1 cellular context compared by ENCODE assay signal in the genomic region with DNA sequence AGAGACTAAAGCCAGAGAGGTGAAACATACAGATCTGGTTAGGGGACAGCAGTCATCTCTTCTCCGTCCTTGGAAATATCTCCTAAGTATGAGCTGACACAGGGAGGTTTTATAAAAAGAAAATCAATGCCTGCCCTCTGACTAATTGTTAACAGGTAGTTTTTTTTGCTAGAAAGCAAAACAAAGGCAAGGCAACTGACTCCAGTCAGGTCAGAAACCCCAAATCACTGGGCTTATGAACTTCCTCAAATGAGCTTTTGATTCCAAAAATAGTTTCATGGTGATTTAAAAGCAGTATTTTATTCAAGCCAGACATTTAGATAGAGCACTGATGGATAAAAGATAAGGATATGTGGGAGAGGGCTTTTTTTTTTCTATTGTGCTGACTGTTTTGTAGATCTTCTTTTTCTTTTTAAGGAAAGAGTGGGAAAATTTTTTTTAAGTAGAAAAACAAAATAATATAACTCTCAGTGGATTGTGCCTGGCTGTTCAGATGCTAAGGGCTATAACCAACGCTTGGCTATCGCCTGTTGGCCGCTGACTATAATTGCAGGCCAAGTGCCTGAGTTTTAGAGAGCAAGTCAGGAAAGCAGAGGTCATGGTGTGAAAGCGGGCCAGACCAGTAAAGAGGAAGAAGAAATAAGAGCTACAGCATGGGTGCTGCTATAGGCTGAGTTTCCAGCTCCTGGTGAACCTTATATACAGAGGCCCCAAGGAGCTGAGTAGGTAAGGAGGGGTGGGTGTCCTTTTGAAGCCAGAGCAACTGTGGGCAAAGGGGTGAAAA.
TF ChIP-seq lines count a peak whose summit lies in the region.

No MANE protein-coding gene starts in this region.

TF ChIP-seq in GM23338, 12 proteins besides CTCF, POLR2A, EP300 and RAD21 (continued from another document):
- TF ChIP-seq, protein P1, sequence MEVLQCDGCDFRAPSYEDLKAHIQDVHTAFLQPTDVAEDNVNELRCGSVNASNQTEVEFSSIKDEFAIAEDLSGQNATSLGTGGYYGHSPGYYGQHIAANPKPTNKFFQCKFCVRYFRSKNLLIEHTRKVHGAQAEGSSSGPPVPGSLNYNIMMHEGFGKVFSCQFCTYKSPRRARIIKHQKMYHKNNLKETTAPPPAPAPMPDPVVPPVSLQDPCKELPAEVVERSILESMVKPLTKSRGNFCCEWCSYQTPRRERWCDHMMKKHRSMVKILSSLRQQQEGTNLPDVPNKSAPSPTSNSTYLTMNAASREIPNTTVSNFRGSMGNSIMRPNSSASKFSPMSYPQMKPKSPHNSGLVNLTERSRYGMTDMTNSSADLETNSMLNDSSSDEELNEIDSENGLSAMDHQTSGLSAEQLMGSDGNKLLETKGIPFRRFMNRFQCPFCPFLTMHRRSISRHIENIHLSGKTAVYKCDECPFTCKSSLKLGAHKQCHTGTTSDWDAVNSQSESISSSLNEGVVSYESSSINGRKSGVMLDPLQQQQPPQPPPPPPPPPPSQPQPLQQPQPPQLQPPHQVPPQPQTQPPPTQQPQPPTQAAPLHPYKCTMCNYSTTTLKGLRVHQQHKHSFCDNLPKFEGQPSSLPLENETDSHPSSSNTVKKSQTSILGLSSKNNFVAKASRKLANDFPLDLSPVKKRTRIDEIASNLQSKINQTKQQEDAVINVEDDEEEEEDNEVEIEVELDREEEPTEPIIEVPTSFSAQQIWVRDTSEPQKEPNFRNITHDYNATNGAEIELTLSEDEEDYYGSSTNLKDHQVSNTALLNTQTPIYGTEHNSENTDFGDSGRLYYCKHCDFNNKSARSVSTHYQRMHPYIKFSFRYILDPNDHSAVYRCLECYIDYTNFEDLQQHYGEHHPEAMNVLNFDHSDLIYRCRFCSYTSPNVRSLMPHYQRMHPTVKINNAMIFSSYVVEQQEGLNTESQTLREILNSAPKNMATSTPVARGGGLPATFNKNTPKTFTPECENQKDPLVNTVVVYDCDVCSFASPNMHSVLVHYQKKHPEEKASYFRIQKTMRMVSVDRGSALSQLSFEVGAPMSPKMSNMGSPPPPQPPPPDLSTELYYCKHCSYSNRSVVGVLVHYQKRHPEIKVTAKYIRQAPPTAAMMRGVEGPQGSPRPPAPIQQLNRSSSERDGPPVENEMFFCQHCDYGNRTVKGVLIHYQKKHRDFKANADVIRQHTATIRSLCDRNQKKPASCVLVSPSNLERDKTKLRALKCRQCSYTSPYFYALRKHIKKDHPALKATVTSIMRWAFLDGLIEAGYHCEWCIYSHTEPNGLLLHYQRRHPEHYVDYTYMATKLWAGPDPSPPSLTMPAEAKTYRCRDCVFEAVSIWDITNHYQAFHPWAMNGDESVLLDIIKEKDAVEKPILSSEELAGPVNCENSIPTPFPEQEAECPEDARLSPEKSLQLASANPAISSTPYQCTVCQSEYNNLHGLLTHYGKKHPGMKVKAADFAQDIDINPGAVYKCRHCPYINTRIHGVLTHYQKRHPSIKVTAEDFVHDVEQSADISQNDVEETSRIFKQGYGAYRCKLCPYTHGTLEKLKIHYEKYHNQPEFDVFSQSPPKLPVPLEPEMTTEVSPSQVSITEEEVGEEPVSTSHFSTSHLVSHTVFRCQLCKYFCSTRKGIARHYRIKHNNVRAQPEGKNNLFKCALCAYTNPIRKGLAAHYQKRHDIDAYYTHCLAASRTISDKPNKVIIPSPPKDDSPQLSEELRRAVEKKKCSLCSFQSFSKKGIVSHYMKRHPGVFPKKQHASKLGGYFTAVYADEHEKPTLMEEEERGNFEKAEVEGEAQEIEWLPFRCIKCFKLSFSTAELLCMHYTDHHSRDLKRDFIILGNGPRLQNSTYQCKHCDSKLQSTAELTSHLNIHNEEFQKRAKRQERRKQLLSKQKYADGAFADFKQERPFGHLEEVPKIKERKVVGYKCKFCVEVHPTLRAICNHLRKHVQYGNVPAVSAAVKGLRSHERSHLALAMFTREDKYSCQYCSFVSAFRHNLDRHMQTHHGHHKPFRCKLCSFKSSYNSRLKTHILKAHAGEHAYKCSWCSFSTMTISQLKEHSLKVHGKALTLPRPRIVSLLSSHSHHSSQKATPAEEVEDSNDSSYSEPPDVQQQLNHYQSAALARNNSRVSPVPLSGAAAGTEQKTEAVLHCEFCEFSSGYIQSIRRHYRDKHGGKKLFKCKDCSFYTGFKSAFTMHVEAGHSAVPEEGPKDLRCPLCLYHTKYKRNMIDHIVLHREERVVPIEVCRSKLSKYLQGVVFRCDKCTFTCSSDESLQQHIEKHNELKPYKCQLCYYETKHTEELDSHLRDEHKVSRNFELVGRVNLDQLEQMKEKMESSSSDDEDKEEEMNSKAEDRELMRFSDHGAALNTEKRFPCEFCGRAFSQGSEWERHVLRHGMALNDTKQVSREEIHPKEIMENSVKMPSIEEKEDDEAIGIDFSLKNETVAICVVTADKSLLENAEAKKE (CRISPR knock-in tag; IDR thresholded peaks at IDR 0.05): no peak
- TF ChIP-seq, protein P2, sequence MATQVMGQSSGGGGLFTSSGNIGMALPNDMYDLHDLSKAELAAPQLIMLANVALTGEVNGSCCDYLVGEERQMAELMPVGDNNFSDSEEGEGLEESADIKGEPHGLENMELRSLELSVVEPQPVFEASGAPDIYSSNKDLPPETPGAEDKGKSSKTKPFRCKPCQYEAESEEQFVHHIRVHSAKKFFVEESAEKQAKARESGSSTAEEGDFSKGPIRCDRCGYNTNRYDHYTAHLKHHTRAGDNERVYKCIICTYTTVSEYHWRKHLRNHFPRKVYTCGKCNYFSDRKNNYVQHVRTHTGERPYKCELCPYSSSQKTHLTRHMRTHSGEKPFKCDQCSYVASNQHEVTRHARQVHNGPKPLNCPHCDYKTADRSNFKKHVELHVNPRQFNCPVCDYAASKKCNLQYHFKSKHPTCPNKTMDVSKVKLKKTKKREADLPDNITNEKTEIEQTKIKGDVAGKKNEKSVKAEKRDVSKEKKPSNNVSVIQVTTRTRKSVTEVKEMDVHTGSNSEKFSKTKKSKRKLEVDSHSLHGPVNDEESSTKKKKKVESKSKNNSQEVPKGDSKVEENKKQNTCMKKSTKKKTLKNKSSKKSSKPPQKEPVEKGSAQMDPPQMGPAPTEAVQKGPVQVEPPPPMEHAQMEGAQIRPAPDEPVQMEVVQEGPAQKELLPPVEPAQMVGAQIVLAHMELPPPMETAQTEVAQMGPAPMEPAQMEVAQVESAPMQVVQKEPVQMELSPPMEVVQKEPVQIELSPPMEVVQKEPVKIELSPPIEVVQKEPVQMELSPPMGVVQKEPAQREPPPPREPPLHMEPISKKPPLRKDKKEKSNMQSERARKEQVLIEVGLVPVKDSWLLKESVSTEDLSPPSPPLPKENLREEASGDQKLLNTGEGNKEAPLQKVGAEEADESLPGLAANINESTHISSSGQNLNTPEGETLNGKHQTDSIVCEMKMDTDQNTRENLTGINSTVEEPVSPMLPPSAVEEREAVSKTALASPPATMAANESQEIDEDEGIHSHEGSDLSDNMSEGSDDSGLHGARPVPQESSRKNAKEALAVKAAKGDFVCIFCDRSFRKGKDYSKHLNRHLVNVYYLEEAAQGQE (IDR thresholded peaks at IDR 0.05; ENCODE audit: unreplicated experiment): no peak
- TF ChIP-seq EZH2 (IDR thresholded peaks at IDR 0.05; ENCODE audit: low read depth, unreplicated experiment) (no peak), NANOG (IDR thresholded peaks at IDR 0.05; ENCODE audit: borderline replicate concordance) (no peak), ZNF114 (CRISPR knock-in tag; IDR thresholded peaks at IDR 0.05) (no peak), EZH2phosphoT487 (IDR thresholded peaks at IDR 0.05; ENCODE audit: unreplicated experiment) (no peak), ZNF331 (CRISPR knock-in tag; IDR thresholded peaks at IDR 0.05; ENCODE audit: low read depth) (no peak), JUNB (IDR thresholded peaks at IDR 0.05; ENCODE audit: unreplicated experiment) (no peak), CREB1 (CRISPR knock-in tag; IDR thresholded peaks at IDR 0.05; ENCODE audit: low read depth) (no peak)
